Comparison of ENCODE assay signal across 9 cellular contexts in the genomic region with DNA sequence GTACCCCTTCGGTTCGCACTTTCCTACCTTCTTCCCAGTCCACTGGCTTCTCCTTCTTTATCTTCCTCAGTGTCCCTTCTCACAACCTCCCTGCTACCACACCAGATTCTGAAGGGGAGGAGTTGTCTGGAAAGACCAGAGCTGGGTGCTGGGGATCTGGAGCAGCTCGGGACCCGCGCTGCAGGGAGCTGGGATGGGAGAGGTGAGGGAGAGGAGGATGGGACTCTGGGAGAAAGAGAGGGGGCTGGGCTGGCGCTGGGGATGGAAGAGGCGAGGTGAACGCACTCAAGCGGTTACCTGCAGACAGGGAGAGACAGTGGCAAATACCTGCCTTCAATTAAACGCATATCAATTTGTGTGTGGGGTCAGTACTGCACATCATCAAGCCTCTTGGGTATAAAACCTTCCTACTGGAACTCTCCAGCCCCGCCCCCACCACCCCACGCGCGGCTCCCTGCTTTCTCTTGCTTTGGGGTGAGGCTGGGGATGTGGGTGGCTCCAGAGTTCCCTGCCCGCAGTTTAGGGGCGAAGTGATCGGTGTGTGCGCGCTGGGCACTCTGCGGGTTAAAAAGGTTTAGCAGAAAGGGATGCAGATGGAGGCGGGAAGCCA. TPM values are rescaled to one million over a fixed set of nuclear protein-coding genes. Genes with fewer than 3 reads are reported as not detected.
DNase-seq lines count a peak whose midpoint lies in the region; ATAC-seq, FAIRE-seq and TF ChIP-seq lines count a peak whose summit lies in the region.
"Had no signal": no experiment of that assay in that cellular context is flagged by ENCODE, and none has a peak within 500 bp of the region (broad histone marks: within the 10 kb centered on the region; RNA-seq: fewer than 3 reads in every experiment).

No MANE protein-coding gene starts in this region.

- peak overlapping the region; percentile 87 to 98 (median 92) for H3K4me3 Mint-ChIP-seq in CD4-positive, alpha-beta memory T cell
- H3K4me3 Mint-ChIP-seq in nephron progenitor cell: peak overlapping the region; percentile 85

- H3K4me1 Mint-ChIP-seq in CD4-positive, alpha-beta memory T cell: peaks cover 18 to 41% (median 29%) of the 10 kb centered on the region in 4 donors
- H3K4me1 Mint-ChIP-seq in nephron progenitor cell: peaks cover 67% of the 10 kb centered on the region

- CTCF ChIA-PET in CD4-positive, alpha-beta memory T cell (lab: Charles Lee; ENCODE audit: partially characterized antibody): no interaction called here

- H3K36me3 Mint-ChIP-seq in CD4-positive, alpha-beta memory T cell: peaks cover 0 to 9% of the 10 kb centered on the region in 2 donors
- H3K36me3 Mint-ChIP-seq in nephron progenitor cell (ENCODE audit: low read depth): peaks cover 8% of the 10 kb centered on the region

- peak overlapping the region in 6 of 7 donors; percentile 50 to 92 (median 74) for H3K27ac Mint-ChIP-seq in CD4-positive, alpha-beta memory T cell
- no peak overlapping the region for H3K27ac Mint-ChIP-seq in nephron progenitor cell

- H3K9me3 Mint-ChIP-seq in CD4-positive, alpha-beta memory T cell: no peaks in the 10 kb centered on the region
- H3K9me3 Mint-ChIP-seq in nephron progenitor cell: peaks cover 10% of the 10 kb centered on the region

- no peaks in the 10 kb centered on the region for H3K9me3 ChIP-seq in CD4-positive, alpha-beta memory T cell (ENCODE audit: control insufficient read depth in 1 of 2, low read length in 2 of 2)
- H3K9me3 ChIP-seq in NT2/D1 (ENCODE audit: insufficient read depth, low read length) (no peaks in the 10 kb centered on the region), duodenal mucosa (ENCODE audit: control insufficient read depth in 1 of 2, low read length in 2 of 2) (no peaks in the 10 kb centered on the region), body of pancreas (no peaks in the 10 kb centered on the region)

- no peaks in the 10 kb centered on the region for H3K27me3 ChIP-seq in CD4-positive, alpha-beta memory T cell (ENCODE audit: insufficient read depth, low read length)
- H3K27me3 ChIP-seq in NT2/D1 (ENCODE audit: insufficient read depth, insufficient read length) (peaks cover 34% of the 10 kb centered on the region), duodenal mucosa (ENCODE audit: control insufficient read depth in 1 of 2, insufficient read depth in 2 of 2, low read length in 2 of 2) (peaks cover 2 to 8% of the 10 kb centered on the region in 2 donors), body of pancreas (peaks cover 0 to 4% of the 10 kb centered on the region in 2 donors)

- ATAC-seq in HG03280 (IDR thresholded peaks at IDR 0.05; ENCODE audit: unreplicated experiment): no peak
- no peak for ATAC-seq in body of pancreas

- H3K27ac ChIP-seq in CD4-positive, alpha-beta memory T cell (ENCODE audit: low read depth, low read length): no peak overlapping the region
- H3K27ac ChIP-seq in duodenal mucosa (ENCODE audit: low read depth, low read length) (no peak overlapping the region), body of pancreas (peak overlapping the region in 1 of 4 donors; percentile 67)

- no peak for TF ChIP-seq CTCF in nephron progenitor cell (IDR thresholded peaks at IDR 0.05)
- no peak for TF ChIP-seq CTCF in body of pancreas (IDR thresholded peaks at IDR 0.05)

- intact Hi-C loops in CD4-positive, alpha-beta memory T cell (cut with micrococcal nuclease): no loop called here
- intact Hi-C loops in body of pancreas (cut with DNase I): no loop called here

- H3K4me3 ChIP-seq in CD4-positive, alpha-beta memory T cell (ENCODE audit: low read length in 2 of 2): peak overlapping the region; percentile 77 to 86
- H3K4me3 ChIP-seq in NT2/D1 (ENCODE audit: insufficient read length, low read depth) (peak overlapping the region; percentile 80), duodenal mucosa (ENCODE audit: low read depth in 1 of 2, low read length in 2 of 2) (peak overlapping the region; percentile 86 to 98), body of pancreas (no peak overlapping the region)

- 22 to 36% methylated on average over 21 of the region's 21 CpGs for WGBS in body of pancreas, 2 donors

- peaks cover 33% of the 10 kb centered on the region for H3K4me1 ChIP-seq in CD4-positive, alpha-beta memory T cell (ENCODE audit: insufficient read depth, low read length)
- H3K4me1 ChIP-seq in NT2/D1 (ENCODE audit: insufficient read depth, insufficient read length) (peaks cover 4% of the 10 kb centered on the region), duodenal mucosa (ENCODE audit: control insufficient read depth in 1 of 2, insufficient read depth in 2 of 2, low read length in 2 of 2) (peaks cover 8 to 22% of the 10 kb centered on the region in 2 donors), body of pancreas (peaks cover 17% of the 10 kb centered on the region)

- TF ChIP-seq POLR2A in H54 (IDR thresholded peaks at IDR 0.05; ENCODE audit: low read depth, low read length) (no peak), body of pancreas (IDR thresholded peaks at IDR 0.05) (no peak)

- peak in 1 of 5 donors; percentile 11 for DNase-seq in CD4-positive, alpha-beta memory T cell
- DNase-seq in NT2/D1 (ENCODE audit: low read depth, low spot score): no peak
- DNase-seq in nephron progenitor cell: peak; percentile 12
- DNase-seq in H54 (ENCODE audit: insufficient read length, low spot score): no peak
- DNase-seq in body of pancreas: no peak
- DNase-seq in hippocampal formation (lab: John Stamatoyannopoulos, UW): no peak

- peaks cover 2 to 4% of the 10 kb centered on the region in 2 donors for H3K27me3 Mint-ChIP-seq in CD4-positive, alpha-beta memory T cell
- peaks cover 7% of the 10 kb centered on the region for H3K27me3 Mint-ChIP-seq in nephron progenitor cell (ENCODE audit: low read depth, poor library complexity)

- no peak for FAIRE-seq in H54 (lab: Jason Lieb, UNC)
- FAIRE-seq: colon had no signal

- H3K9ac ChIP-seq in NT2/D1 (ENCODE audit: insufficient read length, low read depth) (peak overlapping the region; percentile 82), duodenal mucosa (ENCODE audit: low read depth in 1 of 2, low read length in 2 of 2) (peak overlapping the region; percentile 79 to 90)

- H3K36me3 ChIP-seq in CD4-positive, alpha-beta memory T cell (ENCODE audit: insufficient read depth, low read length): no peaks in the 10 kb centered on the region
- H3K36me3 ChIP-seq in NT2/D1 (ENCODE audit: insufficient read depth, insufficient read length, low read length) (no peaks in the 10 kb centered on the region), duodenal mucosa (ENCODE audit: control insufficient read depth in 1 of 2, insufficient read depth in 2 of 2, low read length in 2 of 2) (no peaks in the 10 kb centered on the region), body of pancreas (replicated peaks in 1 of 2; ENCODE audit: insufficient read depth in 1 of 2, low read depth in 2 of 2) (no peaks in the 10 kb centered on the region)

- POLR2A ChIA-PET in CD4-positive, alpha-beta memory T cell (lab: Charles Lee; ENCODE audit: partially characterized antibody): interaction anchor here (1.0 to 3.5 kb wide), 4 partner anchors 10 to 366 kb away, joined by 3 to 23 read pairs (median 3); a partner anchor contains a TSS

RNA-seq across cellular contexts. Expression of a gene that starts 1.1 kb away (rescaled TPM):
- total RNA-seq in CD4-positive, alpha-beta memory T cell: 10 to 100 TPM; 25.8 to 31.0 TPM
- 10 to 100 TPM; 26.5 to 30.8 TPM for polyA plus RNA-seq in CD4-positive, alpha-beta memory T cell
- 100 to 1,000 TPM in 1 of 2 donors, 10 to 100 TPM in 1; 75.2 to 111 TPM for total RNA-seq in body of pancreas

Comparison
In these comparisons a context has a peak if more than half of its experiments do, and no peak if none do; other contexts are left out.
1. H3K4me3 ChIP-seq: peak in CD4-positive, alpha-beta memory T cell (2 of 2), NT2/D1 (single experiment) and duodenal mucosa (2 of 2); none in body of pancreas (0 of 2).